In genomic region chr6:105177521-105177920, GRCh38 we compare ENCODE assay signal across 1 cellular context.
TF ChIP-seq lines count a peak whose summit lies in the region.

No MANE protein-coding gene starts in this region.

TF ChIP-seq in HEK293T, 16 proteins besides CTCF, POLR2A, EP300 and RAD21 (continued from another document):
- no peak for TF ChIP-seq TARDBP (IDR thresholded peaks at IDR 0.05)
- TF ChIP-seq NFRKB (IDR thresholded peaks at IDR 0.05), result no peak
- no peak for TF ChIP-seq LEF1 (IDR thresholded peaks at IDR 0.05; ENCODE audit: borderline replicate concordance)
- no peak for TF ChIP-seq FOXM1 (IDR thresholded peaks at IDR 0.05; ENCODE audit: borderline replicate concordance)
- TF ChIP-seq L3MBTL2 (conservative IDR thresholded peaks at IDR 0.05), result no peak
- TF ChIP-seq CTBP1 (IDR thresholded peaks at IDR 0.05; ENCODE audit: borderline replicate concordance), result no peak
- no peak for TF ChIP-seq SP1 (IDR thresholded peaks at IDR 0.05)
